10 cellular contexts compared by ENCODE assay signal in the genomic region with DNA sequence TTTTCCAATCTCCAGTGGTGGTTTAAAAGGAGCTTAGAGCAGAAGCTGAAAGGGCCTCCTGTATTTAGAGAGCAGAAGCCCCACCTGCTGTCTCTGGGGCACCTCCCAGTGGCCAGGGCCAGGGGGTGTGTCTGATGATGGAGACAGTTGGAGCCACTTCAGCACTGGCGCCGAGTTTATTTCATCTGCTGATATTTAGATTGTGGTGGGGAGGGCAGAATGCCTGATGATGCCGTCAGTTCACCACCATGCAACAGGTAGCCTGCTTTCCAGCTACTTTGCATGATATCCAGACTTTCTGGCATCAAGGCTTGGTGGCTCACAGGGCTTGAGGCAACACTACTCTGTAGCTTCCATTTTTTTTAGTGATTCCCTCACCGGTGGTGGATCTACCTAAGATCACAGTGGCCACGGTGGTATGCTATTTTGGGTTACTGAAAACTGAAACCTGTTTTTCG.
DNase-seq lines count a peak whose midpoint lies in the region; ATAC-seq, FAIRE-seq and TF ChIP-seq lines count a peak whose summit lies in the region.
"Had no signal": no experiment of that assay in that cellular context is flagged by ENCODE, and none has a peak within 500 bp of the region (broad histone marks: within the 10 kb centered on the region; RNA-seq: fewer than 3 reads in every experiment).

No MANE protein-coding gene starts in this region.

- DNase-seq in GM06990 (ENCODE audit: extremely low read depth, insufficient read length) (no peak), NCI-H1694 (lab: John Stamatoyannopoulos, UW) (peak; percentile 92), pancreas (peak; percentile 15 to 62 (median 40))
- peak; percentile 66 for DNase-seq in activated CD4-positive, alpha-beta T cell treated with anti-CD3 and anti-CD28 coated beads, Interleukin-2, amount 10 ng/mL, durations not matched to agents 24 days and 14 days
- no peak for DNase-seq in activated T-helper 1 cell treated with anti-CD3 and anti-CD28 coated beads, Interleukin-12 subunit alpha, Interleukin-12 subunit beta, Interleukin-2, Interleukin-4 antibody, amounts not matched to agents 30 ng/mL and 10 ng/mL and 1 ng/mL, durations not matched to agents 14 hours and 24 hours and 36 hours (ENCODE audit: low spot score)

- H3K4me1 ChIP-seq in gastroesophageal sphincter (no peaks in the 10 kb centered on the region), pancreas (no peaks in the 10 kb centered on the region)
- H3K4me1 ChIP-seq: SJSA1 had no signal

- no peaks in the 10 kb centered on the region for H3K36me3 Mint-ChIP-seq in activated CD4-positive, alpha-beta T cell treated with anti-CD3 and anti-CD28 coated beads, Interleukin-2, amount 10 ng/mL, durations not matched to agents 24 days and 14 days (ENCODE audit: low read depth)
- no peaks in the 10 kb centered on the region for H3K36me3 Mint-ChIP-seq in activated T-helper 1 cell treated with anti-CD3 and anti-CD28 coated beads, Interleukin-12 subunit alpha, Interleukin-12 subunit beta, Interleukin-2, Interleukin-4 antibody, amounts not matched to agents 30 ng/mL and 10 ng/mL and 1 ng/mL, durations not matched to agents 14 hours and 24 hours and 36 hours (ENCODE audit: low read depth)

- TF ChIP-seq CTCF in GM06990 (IDR thresholded peaks at IDR 0.05; ENCODE audit: insufficient read depth, low read length, poor library complexity, severe bottlenecking): peak; percentile 49
- TF ChIP-seq CTCF in gastroesophageal sphincter (IDR thresholded peaks at IDR 0.05): no peak
- TF ChIP-seq CTCF in pancreas (IDR thresholded peaks at IDR 0.05): peak in 2 of 4 donors; percentile 9 to 11

- peaks cover 36% of the 10 kb centered on the region for H3K27me3 Mint-ChIP-seq in activated CD4-positive, alpha-beta T cell treated with anti-CD3 and anti-CD28 coated beads, Interleukin-2, amount 10 ng/mL, durations not matched to agents 24 days and 14 days
- peaks cover 23% of the 10 kb centered on the region for H3K27me3 Mint-ChIP-seq in activated T-helper 1 cell treated with anti-CD3 and anti-CD28 coated beads, Interleukin-12 subunit alpha, Interleukin-12 subunit beta, Interleukin-2, Interleukin-4 antibody, amounts not matched to agents 30 ng/mL and 10 ng/mL and 1 ng/mL, durations not matched to agents 14 hours and 24 hours and 36 hours (ENCODE audit: insufficient read depth)

- H3K4me3 ChIP-seq in GM06990 (replicated peaks; ENCODE audit: low read depth, low read length) (no peak overlapping the region), gastroesophageal sphincter (no peak overlapping the region), pancreas (no peak overlapping the region)
- H3K4me3 ChIP-seq: SJSA1, skin epidermis had no signal

- H3K27me3 ChIP-seq in GM06990 (replicated peaks; ENCODE audit: control insufficient read depth, insufficient read depth, low read length) (no peaks in the 10 kb centered on the region; the same call in 1 of the 2 replicates), gastroesophageal sphincter (no peaks in the 10 kb centered on the region), pancreas (no peaks in the 10 kb centered on the region)
- H3K27me3 ChIP-seq: SJSA1 had no signal

- H3K9me3 ChIP-seq in gastroesophageal sphincter (no peaks in the 10 kb centered on the region), pancreas (no peaks in the 10 kb centered on the region)
- H3K9me3 ChIP-seq: SJSA1 had no signal

- no peak for TF ChIP-seq POLR2A in gastroesophageal sphincter (IDR thresholded peaks at IDR 0.05)

- H3K4me3 Mint-ChIP-seq in activated CD4-positive, alpha-beta T cell treated with anti-CD3 and anti-CD28 coated beads, Interleukin-2, amount 10 ng/mL, durations not matched to agents 24 days and 14 days: no peak overlapping the region
- H3K4me3 Mint-ChIP-seq in activated T-helper 1 cell treated with anti-CD3 and anti-CD28 coated beads, Interleukin-12 subunit alpha, Interleukin-12 subunit beta, Interleukin-2, Interleukin-4 antibody, amounts not matched to agents 30 ng/mL and 10 ng/mL and 1 ng/mL, durations not matched to agents 14 hours and 24 hours and 36 hours: no peak overlapping the region

- H3K27ac ChIP-seq in gastroesophageal sphincter (peak overlapping the region in 2 of 4 donors; percentile 36 to 57), pancreas (peak overlapping the region in 1 of 4 donors; percentile 14)
- H3K27ac ChIP-seq: SJSA1 had no signal

- H3K36me3 ChIP-seq in GM06990 (ENCODE audit: control insufficient read depth, insufficient read depth, low read length) (no peaks in the 10 kb centered on the region), gastroesophageal sphincter (no peaks in the 10 kb centered on the region), pancreas (no peaks in the 10 kb centered on the region)
- H3K36me3 ChIP-seq: SJSA1 had no signal

- ATAC-seq in gastroesophageal sphincter (peak; percentile 55), pancreas (peak; percentile 64 to 97 (median 94)), HG03039 (IDR thresholded peaks at IDR 0.05; ENCODE audit: unreplicated experiment) (no peak), GM21529 (IDR thresholded peaks at IDR 0.05; ENCODE audit: unreplicated experiment) (no peak)

- peaks cover 7% of the 10 kb centered on the region for H3K9me3 Mint-ChIP-seq in activated CD4-positive, alpha-beta T cell treated with anti-CD3 and anti-CD28 coated beads, Interleukin-2, amount 10 ng/mL, durations not matched to agents 24 days and 14 days
- peaks cover 5% of the 10 kb centered on the region for H3K9me3 Mint-ChIP-seq in activated T-helper 1 cell treated with anti-CD3 and anti-CD28 coated beads, Interleukin-12 subunit alpha, Interleukin-12 subunit beta, Interleukin-2, Interleukin-4 antibody, amounts not matched to agents 30 ng/mL and 10 ng/mL and 1 ng/mL, durations not matched to agents 14 hours and 24 hours and 36 hours

- no peak for TF ChIP-seq EP300 in gastroesophageal sphincter (IDR thresholded peaks at IDR 0.05)

- H3K4me1 Mint-ChIP-seq in activated CD4-positive, alpha-beta T cell treated with anti-CD3 and anti-CD28 coated beads, Interleukin-2, amount 10 ng/mL, durations not matched to agents 24 days and 14 days: peaks cover 2% of the 10 kb centered on the region
- peaks cover 13% of the 10 kb centered on the region for H3K4me1 Mint-ChIP-seq in activated T-helper 1 cell treated with anti-CD3 and anti-CD28 coated beads, Interleukin-12 subunit alpha, Interleukin-12 subunit beta, Interleukin-2, Interleukin-4 antibody, amounts not matched to agents 30 ng/mL and 10 ng/mL and 1 ng/mL, durations not matched to agents 14 hours and 24 hours and 36 hours (ENCODE audit: low read depth)

- FAIRE-seq in pancreas (lab: Jason Lieb, UNC): no peak

- intact Hi-C loops in activated CD4-positive, alpha-beta T cell treated with anti-CD3 and anti-CD28 coated beads, Interleukin-2, amount 10 ng/mL, durations not matched to agents 24 days and 14 days (cut with micrococcal nuclease): no loop called here
- intact Hi-C loops in pancreas (cut with DNase I): no loop called here
- intact Hi-C loops in activated T-helper 1 cell treated with anti-CD3 and anti-CD28 coated beads, Interleukin-12 subunit alpha, Interleukin-12 subunit beta, Interleukin-2, Interleukin-4 antibody, amounts not matched to agents 30 ng/mL and 10 ng/mL and 1 ng/mL, durations not matched to agents 14 hours and 24 hours and 36 hours (cut with micrococcal nuclease): no loop called here

- WGBS in gastroesophageal sphincter (ENCODE audit: low coverage in 1 of 2), 2 donors: 83 to 100% methylated on average over 1 to 4 of the region's 6 CpGs
- 51 to 54% methylated on average over 6 of the region's 6 CpGs for WGBS in pancreas, 2 donors

- no peak overlapping the region for H3K27ac Mint-ChIP-seq in activated CD4-positive, alpha-beta T cell treated with anti-CD3 and anti-CD28 coated beads, Interleukin-2, amount 10 ng/mL, durations not matched to agents 24 days and 14 days
- H3K27ac Mint-ChIP-seq in activated T-helper 1 cell treated with anti-CD3 and anti-CD28 coated beads, Interleukin-12 subunit alpha, Interleukin-12 subunit beta, Interleukin-2, Interleukin-4 antibody, amounts not matched to agents 30 ng/mL and 10 ng/mL and 1 ng/mL, durations not matched to agents 14 hours and 24 hours and 36 hours: no peak overlapping the region

Comparison
In these comparisons a context has a peak if more than half of its experiments do, and no peak if none do; other contexts are left out.
1. DNase-seq: peak in NCI-H1694 (single experiment), activated CD4-positive, alpha-beta T cell treated with anti-CD3 and anti-CD28 coated beads, Interleukin-2, amount 10 ng/mL, durations not matched to agents 24 days and 14 days (single experiment) and pancreas (6 of 6); none in GM06990 (single experiment) and activated T-helper 1 cell treated with anti-CD3 and anti-CD28 coated beads, Interleukin-12 subunit alpha, Interleukin-12 subunit beta, Interleukin-2, Interleukin-4 antibody, amounts not matched to agents 30 ng/mL and 10 ng/mL and 1 ng/mL, durations not matched to agents 14 hours and 24 hours and 36 hours (single experiment).
2. ATAC-seq: peak in gastroesophageal sphincter (single experiment) and pancreas (4 of 4); none in HG03039 (single experiment) and GM21529 (single experiment).